ENCODE assay signal across 11 cellular contexts in genomic region chr11:96055706-96056387, GRCh38.
A peak's percentile ranks its signal among the peaks of the same experiment; 100 is the strongest.
DNase-seq lines count a peak whose midpoint lies in the region; ATAC-seq, FAIRE-seq and TF ChIP-seq lines count a peak whose summit lies in the region.
"Had no signal": no experiment of that assay in that cellular context is flagged by ENCODE, and none has a peak within 500 bp of the region (broad histone marks: within the 10 kb centered on the region; RNA-seq: fewer than 3 reads in every experiment).

No MANE protein-coding gene starts in this region.

- TF ChIP-seq RAD21 in H1 (IDR thresholded peaks at IDR 0.05 in 1 of 2, conservative IDR thresholded peaks at IDR 0.05 in 1 of 2; ENCODE audit: low read depth in 2 of 2, low read length in 2 of 2): no peak

- POLR2A ChIA-PET in H1 (lab: Charles Lee; ENCODE audit: partially characterized antibody): interaction anchor here (0.6 to 1.6 kb wide), 5 partner anchors 15 to 333 kb away, joined by 3 to 6 read pairs (median 4); partner anchors contain the start of genes CCDC82, JRKL and MAML2

- H3K9me3 ChIP-seq in H1 (ENCODE audit: insufficient read depth in 2 of 2, low read depth in 1 of 2, low read length in 1 of 2): no peaks in the 10 kb centered on the region
- no peaks in the 10 kb centered on the region for H3K9me3 ChIP-seq in trophoblast cell (ENCODE audit: insufficient read depth, low read depth, low read length)
- no peaks in the 10 kb centered on the region for H3K9me3 ChIP-seq in vagina
- H3K9me3 ChIP-seq: stomach had no signal

- H3K56ac ChIP-seq in H1 (replicated peaks; ENCODE audit: insufficient read length, low read depth, low read length): no peak overlapping the region

- TF ChIP-seq POLR2A in H1 (IDR thresholded peaks at IDR 0.05; ENCODE audit: control extremely low read depth in 1 of 2, low read depth in 2 of 2, low read length in 2 of 2): no peak
- no peak for TF ChIP-seq POLR2A in vagina (IDR thresholded peaks at IDR 0.05)

- no peak for ATAC-seq in GM18502 (IDR thresholded peaks at IDR 0.05; ENCODE audit: poor library complexity, unreplicated experiment)
- no peak for ATAC-seq in HG03159 (IDR thresholded peaks at IDR 0.05; ENCODE audit: unreplicated experiment)
- ATAC-seq in HG02852 (IDR thresholded peaks at IDR 0.05; ENCODE audit: unreplicated experiment): no peak

- TF ChIP-seq CTCF in H1 (IDR thresholded peaks at IDR 0.05; ENCODE audit: control extremely low read depth in 1 of 3, insufficient read depth in 1 of 3, low read depth in 1 of 3, low read length in 3 of 3) (no peak), vagina (IDR thresholded peaks at IDR 0.05) (no peak)

- CTCF ChIA-PET in H1 (lab: Charles Lee; ENCODE audit: partially characterized antibody): interaction anchor here (0.6 to 4.7 kb wide), 49 partner anchors 9 to 344 kb away, joined by 3 to 49 read pairs (median 4); partner anchors contain the start of gene MAML2

- no peak overlapping the region for H3K9ac ChIP-seq in H1 (replicated peaks in 1 of 4; ENCODE audit: extremely low read depth in 1 of 4, low read depth in 3 of 4, low read length in 3 of 4)
- no peak overlapping the region for H3K9ac ChIP-seq in trophoblast cell (ENCODE audit: low read length)

- H2AFZ ChIP-seq in H1 (ENCODE audit: low read length) (0 out of 2 replicates have a peak overlapping the region, but pooled peaks have one; percentile 6), trophoblast cell (ENCODE audit: insufficient read depth, low read length, poor library complexity) (no peak overlapping the region)

- no peaks in the 10 kb centered on the region for H3K79me1 ChIP-seq in H1 (ENCODE audit: low read depth, low read length)
- peaks cover 18% of the 10 kb centered on the region for H3K79me1 ChIP-seq in trophoblast cell (ENCODE audit: low read length)

- H4K91ac ChIP-seq in H1 (replicated peaks; ENCODE audit: insufficient read length, low read length): no peak overlapping the region
- no peak overlapping the region for H4K91ac ChIP-seq in trophoblast cell (ENCODE audit: low read depth, low read length)

- no peak overlapping the region for H4K12ac ChIP-seq in trophoblast cell (ENCODE audit: low read depth, low read length)

- H3K4me3 ChIP-seq in H1 (ENCODE audit: extremely low read depth in 1 of 4, insufficient read depth in 2 of 4, low read depth in 3 of 4, low read length in 4 of 4) (peak overlapping the region in 1 of 4 experiments; percentile 3; a peak in 1 of 8 replicates), trophoblast cell (ENCODE audit: low read depth, low read length) (no peak overlapping the region), vagina (no peak overlapping the region)
- H3K4me3 ChIP-seq: stomach had no signal

- H3K4me1 ChIP-seq in H1 (replicated peaks in 1 of 4; ENCODE audit: control insufficient read depth in 3 of 4, insufficient read depth in 4 of 4, low read length in 3 of 4) (peaks cover 5 to 6% (median 6%) of the 10 kb centered on the region in 4 experiments; a peak in 5 of 7 replicates), trophoblast cell (ENCODE audit: control insufficient read depth in 1 of 2, insufficient read depth in 2 of 2, low read length in 2 of 2) (peaks cover 8 to 11% of the 10 kb centered on the region in 2 experiments), vagina (peaks cover 34% of the 10 kb centered on the region)

- no peak overlapping the region for H2BK15ac ChIP-seq in H1 (ENCODE audit: low read length)

- intact Hi-C loops in vagina (cut with DNase I): loop anchor here (5.0 kb wide), 1 partner anchor 286 kb away; the partner anchor contains the start of gene MAML2

- H4K5ac ChIP-seq in H1 (ENCODE audit: insufficient read length, low read depth, low read length): peak overlapping the region; percentile 50

- no peak for FAIRE-seq in H1 (lab: Jason Lieb, UNC)

- H3K18ac ChIP-seq in H1 (ENCODE audit: extremely low read depth, low read length) (peak overlapping the region; percentile 5; the same call in 1 of the 2 replicates), trophoblast cell (ENCODE audit: low read length) (no peak overlapping the region)

- H3K4ac ChIP-seq in H1 (replicated peaks; ENCODE audit: insufficient read length, low read depth, low read length) (peak overlapping the region; percentile 15), trophoblast cell (ENCODE audit: low read depth, low read length) (no peak overlapping the region)

- H2BK5ac ChIP-seq in H1 (ENCODE audit: low read depth, low read length) (peak overlapping the region; percentile 22; the same call in 1 of the 2 replicates), trophoblast cell (ENCODE audit: low read depth, low read length, poor library complexity) (peak overlapping the region; percentile 45)

- H3K79me2 ChIP-seq in H1 (ENCODE audit: control insufficient read depth in 1 of 2, insufficient read depth in 2 of 2, low read length in 2 of 2): no peaks in the 10 kb centered on the region
- peaks cover 1% of the 10 kb centered on the region for H3K79me2 ChIP-seq in trophoblast cell (ENCODE audit: control insufficient read depth, insufficient read depth, low read length, poor library complexity)

- H2BK12ac ChIP-seq in H1 (ENCODE audit: low read depth, low read length) (no peak overlapping the region), trophoblast cell (ENCODE audit: low read length) (peak overlapping the region; percentile 30)

- no peak overlapping the region for H4K8ac ChIP-seq in H1 (ENCODE audit: extremely low read depth, insufficient read depth, low read length)
- no peak overlapping the region for H4K8ac ChIP-seq in trophoblast cell (ENCODE audit: low read depth, low read length)

- H2BK120ac ChIP-seq in H1 (replicated peaks; ENCODE audit: low read depth, low read length) (peak overlapping the region; percentile 56), trophoblast cell (ENCODE audit: insufficient read depth, low read length, poor library complexity) (peak overlapping the region; percentile 88)

- H2AK5ac ChIP-seq in H1 (ENCODE audit: low read depth, low read length) (no peak overlapping the region), trophoblast cell (ENCODE audit: low read length) (peak overlapping the region; percentile 59)

- no peak for TF ChIP-seq EP300 in H1 (IDR thresholded peaks at IDR 0.05; ENCODE audit: borderline replicate concordance in 1 of 2, low read depth in 2 of 2, low read length in 2 of 2)

- no peak overlapping the region for H3K14ac ChIP-seq in H1 (ENCODE audit: insufficient read length)
- no peak overlapping the region for H3K14ac ChIP-seq in trophoblast cell (ENCODE audit: low read length)

- no peaks in the 10 kb centered on the region for H3K36me3 ChIP-seq in H1 (ENCODE audit: control insufficient read depth in 2 of 4, insufficient read depth in 4 of 4, low read length in 3 of 4)
- H3K36me3 ChIP-seq in trophoblast cell (ENCODE audit: control insufficient read depth in 1 of 2, insufficient read depth in 2 of 2, low read length in 2 of 2): peaks cover 0 to 3% of the 10 kb centered on the region in 2 experiments
- H3K36me3 ChIP-seq in vagina: no peaks in the 10 kb centered on the region
- H3K36me3 ChIP-seq: stomach had no signal

- H2BK20ac ChIP-seq in H1 (ENCODE audit: low read length): 0 out of 2 replicates have a peak overlapping the region, but pooled peaks have one; percentile 25

- DNase-seq in Daoy (ENCODE audit: low read depth) (peak; percentile 86), NCI-H69 (lab: John Stamatoyannopoulos, UW) (peak; percentile 94), H1 (ENCODE audit: low read depth in 1 of 2, low spot score in 2 of 2) (no peak), trophoblast cell (peak in 1 of 2 donors; percentile 48), vagina (ENCODE audit: extremely low spot score in 2 of 2) (no peak)
- DNase-seq: H7, naive B cell, stomach had no signal

- H3K4me2 ChIP-seq in H1 (ENCODE audit: insufficient read depth in 1 of 2, low read depth in 2 of 2, low read length in 2 of 2) (peak overlapping the region; percentile 13 to 21; a peak in 2 of 4 replicates), trophoblast cell (ENCODE audit: low read length) (no peak overlapping the region)

- H3K27me3 ChIP-seq in H1 (replicated peaks in 1 of 4; ENCODE audit: control insufficient read depth in 3 of 4, extremely low read depth in 1 of 4, insufficient read depth in 3 of 4, low read length in 3 of 4): no peaks in the 10 kb centered on the region
- no peaks in the 10 kb centered on the region for H3K27me3 ChIP-seq in trophoblast cell (ENCODE audit: insufficient read depth, low read length)
- no peaks in the 10 kb centered on the region for H3K27me3 ChIP-seq in vagina
- H3K27me3 ChIP-seq: stomach had no signal

- no peaks in the 10 kb centered on the region for H4K20me1 ChIP-seq in H1 (replicated peaks in 1 of 2; ENCODE audit: control insufficient read depth in 1 of 2, insufficient read depth in 2 of 2, low read length in 2 of 2)

- H3K23ac ChIP-seq in H1 (ENCODE audit: insufficient read length) (no peak overlapping the region), trophoblast cell (ENCODE audit: low read length) (no peak overlapping the region)

- 78% methylated on average over 3 of the region's 3 CpGs; no CpG with 5 or more reads in 1 of the 2 experiments for WGBS in H1 (ENCODE audit: extremely low coverage in 1 of 2, insufficient coverage in 1 of 2, insufficient read length in 1 of 2, insufficient replicate concordance in 2 of 2, low coverage in 1 of 2, low lambda C conversion rate in 2 of 2, missing lambda C conversion rate in 1 of 2), 2 experiments
- no CpG with 5 or more reads among the region's 3 CpGs for WGBS in trophoblast cell (ENCODE audit: extremely low coverage, insufficient coverage, insufficient read length)

- H3K23me2 ChIP-seq in H1 (ENCODE audit: low read depth, low read length): peaks cover 2% of the 10 kb centered on the region; the same call in 1 of the 2 replicates

- H3K27ac ChIP-seq in H1 (ENCODE audit: low read depth, low read length) (no peak overlapping the region), trophoblast cell (ENCODE audit: low read depth, low read length) (peak overlapping the region; percentile 59), vagina (no peak overlapping the region)

TF ChIP-seq in H1, 55 proteins besides CTCF, POLR2A, EP300 and RAD21:
- no peak for TF ChIP-seq NANOG (IDR thresholded peaks at IDR 0.05; ENCODE audit: insufficient read depth, low read depth, low read length, poor library complexity, severe bottlenecking)
- TF ChIP-seq ASH2L (IDR thresholded peaks at IDR 0.05; ENCODE audit: low read length): peak; percentile 20
- TF ChIP-seq SP1 (IDR thresholded peaks at IDR 0.05; ENCODE audit: low read depth, low read length): 0 out of 2 replicates have a peak, but pooled peaks have one; percentile 26
- TF ChIP-seq JUND (IDR thresholded peaks at IDR 0.05; ENCODE audit: low read length): peak; percentile 56; the same call in 1 of the 2 replicates

Comparison
In these comparisons a context has a peak if more than half of its experiments do, and no peak if none do; other contexts are left out.
1. DNase-seq: peak in Daoy (single experiment) and NCI-H69 (single experiment); none in H1 (0 of 2) and vagina (0 of 2).